ENCODE assay signal across 8 cellular contexts in the genomic region with DNA sequence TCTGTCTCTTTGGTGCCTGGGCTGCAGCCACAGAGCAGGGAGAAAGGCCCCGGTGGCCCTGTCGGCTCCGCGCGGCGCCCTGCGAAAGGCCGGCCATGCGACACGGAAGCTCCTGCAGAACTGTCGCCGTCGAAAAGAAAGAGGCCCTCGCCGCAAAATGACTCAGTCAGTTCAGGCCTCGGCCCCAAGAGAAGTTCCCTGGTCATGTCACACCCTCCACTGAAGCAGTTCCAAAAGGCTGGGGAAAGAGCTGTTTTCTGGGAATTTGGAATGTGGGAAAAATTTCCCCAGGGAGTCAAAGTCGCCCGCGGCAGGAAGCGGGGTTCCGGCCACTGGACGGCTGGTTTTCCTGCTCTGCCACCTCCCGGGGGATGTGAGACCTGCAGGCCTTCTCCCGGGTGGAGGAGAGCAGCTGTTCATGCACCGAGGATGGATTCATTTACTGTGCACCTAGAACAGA.
DNase-seq lines count a peak whose midpoint lies in the region; ATAC-seq, FAIRE-seq and TF ChIP-seq lines count a peak whose summit lies in the region.

No MANE protein-coding gene starts in this region.

- FAIRE-seq in D721Med (lab: Jason Lieb, UNC), result no peak

- no peak for DNase-seq in D721Med (ENCODE audit: insufficient read length, low spot score)
- peak; percentile 64 for DNase-seq in T1000 (lab: John Stamatoyannopoulos, UW)
- peak; percentile 39 for DNase-seq in glutamatergic neuron
- peak; percentile 84 for DNase-seq in posterior vena cava (ENCODE audit: low spot score)
- DNase-seq in NCI-H345 treated with DMSO at 0.1 percent for 48 hours (lab: John Stamatoyannopoulos, UW; ENCODE audit: unreplicated experiment), result no peak
- no peak for DNase-seq in stimulated activated CD4-positive, alpha-beta T cell treated with anti-CD3 and anti-CD28 coated beads, Interleukin-1b, Interleukin-23, amount 100 ng/mL, for 48 hours

- no peaks in the 10 kb centered on the region for H3K4me1 Mint-ChIP-seq in glutamatergic neuron (ENCODE audit: low read depth, unreplicated experiment)

- peaks cover 2% of the 10 kb centered on the region for H3K9me3 Mint-ChIP-seq in glutamatergic neuron (ENCODE audit: unreplicated experiment)

- no peak for ATAC-seq in HG03520 (IDR thresholded peaks at IDR 0.05; ENCODE audit: unreplicated experiment)
- no peak for ATAC-seq in GM21423 (IDR thresholded peaks at IDR 0.05; ENCODE audit: unreplicated experiment)

- TF ChIP-seq CTCF in D721Med (IDR thresholded peaks at IDR 0.05; ENCODE audit: insufficient read depth, missing control alignments), result peak; percentile 25
- peak; percentile 24 for TF ChIP-seq CTCF in glutamatergic neuron (IDR thresholded peaks at IDR 0.05; ENCODE audit: partially characterized antibody, unreplicated experiment)

- no peak overlapping the region for H3K27ac Mint-ChIP-seq in glutamatergic neuron (ENCODE audit: unreplicated experiment)

- H3K27me3 Mint-ChIP-seq in glutamatergic neuron (ENCODE audit: unreplicated experiment), result peaks cover 7% of the 10 kb centered on the region

- intact Hi-C loops in posterior vena cava (cut with DNase I), result no loop called here

- H3K36me3 Mint-ChIP-seq in glutamatergic neuron (ENCODE audit: unreplicated experiment), result no peaks in the 10 kb centered on the region

- H3K4me3 Mint-ChIP-seq in glutamatergic neuron (ENCODE audit: unreplicated experiment), result no peak overlapping the region

Comparison
In these comparisons a context has a peak if more than half of its experiments do, and no peak if none do; other contexts are left out.
1. DNase-seq: peak in T1000 (single experiment), glutamatergic neuron (single experiment) and posterior vena cava (single experiment); none in D721Med (single experiment), NCI-H345 treated with DMSO at 0.1 percent for 48 hours (single experiment) and stimulated activated CD4-positive, alpha-beta T cell treated with anti-CD3 and anti-CD28 coated beads, Interleukin-1b, Interleukin-23, amount 100 ng/mL, for 48 hours (single experiment).